In genomic region chr14:61602733-61603077, GRCh38 we compare ENCODE assay signal across 12 cellular contexts.
DNase-seq lines count a peak whose midpoint lies in the region; ATAC-seq and TF ChIP-seq lines count a peak whose summit lies in the region.
"Had no signal": no experiment of that assay in that cellular context is flagged by ENCODE, and none has a peak within 500 bp of the region (broad histone marks: within the 10 kb centered on the region; RNA-seq: fewer than 3 reads in every experiment).

No MANE protein-coding gene starts in this region.

- H3K27me3 ChIP-seq in OCI-LY1 (ENCODE audit: insufficient read depth, low read length): no peaks in the 10 kb centered on the region
- no peaks in the 10 kb centered on the region for H3K27me3 ChIP-seq in hepatocyte
- no peaks in the 10 kb centered on the region for H3K27me3 ChIP-seq in smooth muscle cell (ENCODE audit: low read depth)
- no peaks in the 10 kb centered on the region for H3K27me3 ChIP-seq in left lung
- H3K27me3 ChIP-seq: gastrocnemius medialis had no signal

- H3K9me2 ChIP-seq in OCI-LY1 (ENCODE audit: low read depth, low read length) (no peaks in the 10 kb centered on the region), hepatocyte (replicated peaks; ENCODE audit: insufficient read depth) (no peaks in the 10 kb centered on the region)

- H4K20me1 ChIP-seq in OCI-LY1 (ENCODE audit: insufficient read depth, low read length) (no peaks in the 10 kb centered on the region), hepatocyte (ENCODE audit: insufficient read depth, poor library complexity, severe bottlenecking) (no peaks in the 10 kb centered on the region), smooth muscle cell (ENCODE audit: low read depth) (no peaks in the 10 kb centered on the region)

- H3K4me1 Mint-ChIP-seq in activated T-cell treated with anti-CD3 and anti-CD28 coated beads, Interleukin-2, amount 50 U/mL, for 4 hours (ENCODE audit: low read depth): peaks cover 14% of the 10 kb centered on the region

- peak; percentile 70 for DNase-seq in HT1080 (ENCODE audit: low read depth)
- no peak for DNase-seq in hepatocyte (ENCODE audit: low spot score)
- DNase-seq in smooth muscle cell (lab: John Stamatoyannopoulos, UW; ENCODE audit: unreplicated experiment): no peak
- DNase-seq in activated T-cell treated with anti-CD3 and anti-CD28 coated beads, Interleukin-2, amount 50 U/mL, for 4 hours: no peak
- DNase-seq in amniotic stem cell (lab: John Stamatoyannopoulos, UW): no peak
- no peak for DNase-seq in left lung
- DNase-seq: activated naive CD4-positive, alpha-beta T cell treated with anti-CD3 and anti-CD28 coated beads, Interleukin-2, amount 50 U/mL, for 16 hours; dermis blood vessel endothelial cell; gastrocnemius medialis; kidney glomerular epithelial cell; NCI-H2029 had no signal

- no peaks in the 10 kb centered on the region for H3K36me3 ChIP-seq in OCI-LY1 (ENCODE audit: insufficient read depth, low read length)
- no peaks in the 10 kb centered on the region for H3K36me3 ChIP-seq in hepatocyte (replicated peaks; ENCODE audit: insufficient read depth, low read depth)
- no peaks in the 10 kb centered on the region for H3K36me3 ChIP-seq in smooth muscle cell (ENCODE audit: low read depth)
- no peaks in the 10 kb centered on the region for H3K36me3 ChIP-seq in left lung
- H3K36me3 ChIP-seq: gastrocnemius medialis had no signal

- H3K36me3 Mint-ChIP-seq in activated T-cell treated with anti-CD3 and anti-CD28 coated beads, Interleukin-2, amount 50 U/mL, for 4 hours (ENCODE audit: insufficient read depth): no peaks in the 10 kb centered on the region

- H3K4me3 ChIP-seq in OCI-LY1 (ENCODE audit: low read depth, low read length, poor library complexity, severe bottlenecking) (peak overlapping the region; percentile 50), hepatocyte (no peak overlapping the region), smooth muscle cell (peak overlapping the region; percentile 31), left lung (no peak overlapping the region)

- H3K4me1 ChIP-seq in OCI-LY1 (ENCODE audit: insufficient read depth, low read length, severe bottlenecking): peaks cover 54% of the 10 kb centered on the region
- peaks cover 25% of the 10 kb centered on the region for H3K4me1 ChIP-seq in hepatocyte (ENCODE audit: insufficient read depth)
- peaks cover 26% of the 10 kb centered on the region for H3K4me1 ChIP-seq in smooth muscle cell (ENCODE audit: low read depth)
- peaks cover 3 to 47% of the 10 kb centered on the region in 2 donors for H3K4me1 ChIP-seq in left lung

- H3K27me3 Mint-ChIP-seq in activated T-cell treated with anti-CD3 and anti-CD28 coated beads, Interleukin-2, amount 50 U/mL, for 4 hours (ENCODE audit: low read depth): no peaks in the 10 kb centered on the region

- no peaks in the 10 kb centered on the region for H3K9me3 ChIP-seq in OCI-LY1 (ENCODE audit: low read length)
- no peaks in the 10 kb centered on the region for H3K9me3 ChIP-seq in hepatocyte (ENCODE audit: low read depth)
- H3K9me3 ChIP-seq in smooth muscle cell (replicated peaks; ENCODE audit: low read depth): no peaks in the 10 kb centered on the region
- no peaks in the 10 kb centered on the region for H3K9me3 ChIP-seq in left lung
- H3K9me3 ChIP-seq: gastrocnemius medialis had no signal

- ATAC-seq in activated T-cell treated with anti-CD3 and anti-CD28 coated beads, Interleukin-2, amount 50 U/mL, for 4 hours: no peak
- ATAC-seq in left lung: no peak

- H3K9me3 Mint-ChIP-seq in activated T-cell treated with anti-CD3 and anti-CD28 coated beads, Interleukin-2, amount 50 U/mL, for 4 hours: no peaks in the 10 kb centered on the region

- H3K4me2 ChIP-seq in OCI-LY1 (ENCODE audit: low read length) (peak overlapping the region; percentile 81), hepatocyte (peak overlapping the region; percentile 67), smooth muscle cell (peak overlapping the region; percentile 75)

- H3K9ac ChIP-seq in OCI-LY1 (ENCODE audit: low read length) (peak overlapping the region; percentile 54), smooth muscle cell (ENCODE audit: low read depth) (no peak overlapping the region)

- TF ChIP-seq CTCF in OCI-LY1 (IDR thresholded peaks at IDR 0.05; ENCODE audit: low read length) (no peak), hepatocyte (IDR thresholded peaks at IDR 0.05; ENCODE audit: poor library complexity) (no peak), smooth muscle cell (IDR thresholded peaks at IDR 0.05; ENCODE audit: borderline replicate concordance, insufficient read depth, poor library complexity, severe bottlenecking) (no peak), left lung (IDR thresholded peaks at IDR 0.05) (no peak)

- H3K4me3 Mint-ChIP-seq in activated T-cell treated with anti-CD3 and anti-CD28 coated beads, Interleukin-2, amount 50 U/mL, for 4 hours: no peak overlapping the region

- H3K79me2 ChIP-seq in OCI-LY1 (ENCODE audit: insufficient read depth, low read length) (no peaks in the 10 kb centered on the region), hepatocyte (no peaks in the 10 kb centered on the region), smooth muscle cell (ENCODE audit: low read depth) (no peaks in the 10 kb centered on the region)

- H3K27ac ChIP-seq in OCI-LY1 (ENCODE audit: low read depth, low read length, poor library complexity, severe bottlenecking) (peak overlapping the region; percentile 65), hepatocyte (peak overlapping the region; percentile 47), smooth muscle cell (ENCODE audit: low read depth) (peak overlapping the region; percentile 47), left lung (peak overlapping the region in 1 of 2 donors; percentile 79)
- H3K27ac ChIP-seq: gastrocnemius medialis had no signal

- no peaks in the 10 kb centered on the region for H3F3A ChIP-seq in OCI-LY1 (ENCODE audit: insufficient read depth, low read length)
- H3F3A ChIP-seq in smooth muscle cell (ENCODE audit: low read depth): peaks cover 28% of the 10 kb centered on the region

- WGBS in hepatocyte (ENCODE audit: low lambda C conversion rate, missing lambda C conversion rate): 45% methylated on average over 1 of the region's 1 CpG
- WGBS in smooth muscle cell (ENCODE audit: low lambda C conversion rate): 43% methylated on average over 1 of the region's 1 CpG

- intact Hi-C loops in left lung (cut with DNase I): no loop called here

- peak overlapping the region; percentile 76; the same call in 1 of the 2 replicates for H2AFZ ChIP-seq in OCI-LY1 (ENCODE audit: low read length)
- peak overlapping the region; percentile 46 for H2AFZ ChIP-seq in hepatocyte
- peak overlapping the region; percentile 82 for H2AFZ ChIP-seq in smooth muscle cell (ENCODE audit: low read depth)

Comparison
In these comparisons a context has a peak if more than half of its experiments do, and no peak if none do; other contexts are left out.
1. H3K4me3 ChIP-seq: peak in OCI-LY1 (single experiment) and smooth muscle cell (single experiment); none in hepatocyte (single experiment) and left lung (0 of 2).
2. Peak in every context shown above with its lines, with median percentiles within 50 percentile points of each other: H2AFZ ChIP-seq and H3K4me2 ChIP-seq.